In the genomic region with DNA sequence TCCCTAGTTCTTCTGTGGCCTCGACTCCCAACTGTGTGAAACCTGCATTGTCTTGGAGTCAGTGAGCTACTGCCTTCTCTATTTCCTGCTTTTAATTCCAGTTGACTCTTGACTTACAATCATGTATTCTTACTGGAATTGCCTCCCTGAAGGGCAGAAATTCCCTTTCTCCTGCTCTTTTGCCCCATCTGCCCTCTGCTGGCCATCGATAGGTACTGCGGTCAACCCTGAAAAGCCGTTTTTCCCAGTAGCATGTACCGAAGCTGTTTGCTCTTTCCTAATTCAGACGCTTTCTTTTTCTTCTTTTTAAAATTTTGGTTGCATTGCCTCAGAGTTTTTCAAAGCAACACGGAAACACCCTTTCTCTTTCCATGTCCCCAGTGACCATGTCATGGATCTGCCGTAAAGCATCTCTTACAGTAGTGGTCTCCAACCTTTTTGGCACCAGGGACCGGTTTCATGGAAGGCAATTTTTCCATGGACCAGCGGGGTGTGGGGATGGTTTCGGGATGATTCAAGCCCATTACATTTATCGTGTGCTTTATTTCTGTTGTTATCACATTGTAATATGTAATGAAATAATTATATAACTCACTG, we compare ENCODE assay signal across 8 cellular contexts.
DNase-seq lines count a peak whose midpoint lies in the region; ATAC-seq and TF ChIP-seq lines count a peak whose summit lies in the region.

No MANE protein-coding gene starts in this region.

- intact Hi-C loops in left colon (cut with DNase I, micrococcal nuclease): no loop called here

- no peaks in the 10 kb centered on the region for H3K27me3 ChIP-seq in Loucy (ENCODE audit: insufficient read depth, low read length, poor library complexity, severe bottlenecking)

- no peak overlapping the region for H2AFZ ChIP-seq in Loucy (ENCODE audit: low read length)

- H3K4me1 ChIP-seq in Loucy (ENCODE audit: insufficient read depth, low read length, poor library complexity, severe bottlenecking): no peaks in the 10 kb centered on the region

- no peaks in the 10 kb centered on the region for H4K20me1 ChIP-seq in Loucy (ENCODE audit: insufficient read depth, low read length, poor library complexity, severe bottlenecking)

- no peaks in the 10 kb centered on the region for H3K36me3 ChIP-seq in Loucy (ENCODE audit: insufficient read depth, low read length)

- no peaks in the 10 kb centered on the region for H3K9me2 ChIP-seq in Loucy (replicated peaks; ENCODE audit: low read depth, low read length)

- no peak overlapping the region for H3K4me2 ChIP-seq in Loucy (ENCODE audit: low read depth, low read length, poor library complexity, severe bottlenecking)

- H3K4me3 ChIP-seq in Loucy (ENCODE audit: low read length, poor library complexity, severe bottlenecking): no peak overlapping the region

- no peaks in the 10 kb centered on the region for H3K79me2 ChIP-seq in Loucy (ENCODE audit: insufficient read depth, low read length)

- ATAC-seq in left colon: peak; percentile 50
- ATAC-seq in GM19328 (IDR thresholded peaks at IDR 0.05; ENCODE audit: unreplicated experiment): no peak

- TF ChIP-seq CTCF in Loucy (conservative IDR thresholded peaks at IDR 0.05; ENCODE audit: low read length): peak; percentile 98

- no peak overlapping the region for H3K9ac ChIP-seq in Loucy (ENCODE audit: low read depth, low read length, poor library complexity, severe bottlenecking)

- DNase-seq in DMS 273 (lab: John Stamatoyannopoulos, UW; ENCODE audit: unreplicated experiment): peak; percentile 79
- no peak for DNase-seq in DMS 273 treated with DMSO at 0.1 percent for 48 hours (lab: John Stamatoyannopoulos, UW)
- peak; percentile 50 for DNase-seq in T1000 (lab: John Stamatoyannopoulos, UW)
- peak in 34 of 61 donors; percentile 1 to 54 (median 15) for DNase-seq in caudate nucleus (lab: John Stamatoyannopoulos, UW)
- peak; percentile 33 to 34 for DNase-seq in left colon
- peak; percentile 43 to 48 for DNase-seq in stimulated activated CD4-positive, alpha-beta T cell treated with anti-CD3 and anti-CD28 coated beads, Interleukin-2, amount 100 ng/mL, for 48 hours

- H3F3A ChIP-seq in Loucy (ENCODE audit: low read depth): no peaks in the 10 kb centered on the region

- H3K27ac ChIP-seq in caudate nucleus (ENCODE audit: low read depth, low read length): no peak overlapping the region

- no peaks in the 10 kb centered on the region for H3K9me3 ChIP-seq in Loucy (ENCODE audit: insufficient read depth, low read depth, low read length)
